Comparison of ENCODE assay signal across 9 cellular contexts in the genomic region with DNA sequence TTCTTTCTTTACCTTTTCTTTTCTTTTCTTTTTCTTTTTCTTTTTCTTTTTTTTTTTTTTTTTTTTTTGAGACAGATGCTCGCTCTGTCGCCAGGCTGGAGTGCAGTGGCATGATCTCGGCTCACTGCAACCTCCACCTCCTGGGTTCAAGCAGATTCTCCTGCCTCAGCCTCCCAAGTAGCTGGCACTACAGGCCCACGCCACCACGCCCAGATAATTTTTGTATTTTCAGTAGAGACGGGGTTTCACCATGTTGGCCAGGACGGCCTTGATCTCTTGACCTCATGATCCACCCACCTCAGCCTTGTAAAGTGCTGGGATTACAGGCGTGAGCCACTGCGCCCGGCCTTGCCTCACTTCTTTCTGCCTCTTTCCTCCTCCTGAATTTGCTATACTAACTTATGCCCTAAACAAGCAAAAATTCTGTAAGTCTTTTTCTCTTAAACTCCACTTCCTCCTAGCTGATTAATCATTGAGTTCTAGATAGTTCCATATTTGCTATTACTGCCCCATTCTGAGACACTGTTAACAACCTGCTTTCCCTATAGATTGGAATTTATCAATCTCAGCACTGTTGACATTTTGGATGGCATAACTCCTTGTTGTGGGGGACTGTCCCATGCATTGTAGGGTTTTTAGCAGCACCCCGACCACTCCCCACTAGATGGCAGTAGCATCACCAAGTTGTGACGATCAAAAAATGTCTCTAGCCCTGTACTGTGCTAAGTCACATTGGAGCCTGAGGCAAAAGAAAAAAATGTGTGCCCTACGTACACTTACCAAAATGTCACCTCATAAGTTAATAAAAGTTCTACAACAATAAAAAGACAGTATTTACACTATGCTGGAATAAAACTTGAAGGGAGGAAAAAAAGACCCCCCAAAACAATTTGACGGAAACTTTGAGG. TPM values are rescaled to one million over a fixed set of nuclear protein-coding genes. Genes with fewer than 3 reads are reported as not detected.
DNase-seq lines count a peak whose midpoint lies in the region; ATAC-seq, FAIRE-seq and TF ChIP-seq lines count a peak whose summit lies in the region.
"Had no signal": no experiment of that assay in that cellular context is flagged by ENCODE, and none has a peak within 500 bp of the region (broad histone marks: within the 10 kb centered on the region; RNA-seq: fewer than 3 reads in every experiment).

No MANE protein-coding gene starts in this region.

- DNase-seq in Caco-2: peak; percentile 74 to 84
- peak; percentile 47 for DNase-seq in NCI-H1105 (lab: John Stamatoyannopoulos, UW)
- peak; percentile 24 to 66 (median 43) for DNase-seq in T-helper 1 cell
- DNase-seq in adipocyte (ENCODE audit: low read depth): peak; percentile 93
- peak; percentile 60 to 86 (median 78) for DNase-seq in right cardiac atrium
- DNase-seq in small intestine: peak; percentile 77

- H3K27me3 ChIP-seq in Caco-2 (replicated peaks; ENCODE audit: control insufficient read depth, insufficient read depth, low read length): no peaks in the 10 kb centered on the region; the same call in 1 of the 2 replicates
- no peaks in the 10 kb centered on the region for H3K27me3 ChIP-seq in adipocyte (replicated peaks; ENCODE audit: control insufficient read depth, insufficient read depth, low read length)
- H3K27me3 ChIP-seq in right cardiac atrium (ENCODE audit: control insufficient read depth, insufficient read depth): no peaks in the 10 kb centered on the region
- H3K27me3 ChIP-seq in small intestine (ENCODE audit: control insufficient read depth in 2 of 2, insufficient read depth in 2 of 2, low read length in 2 of 2): no peaks in the 10 kb centered on the region

- H3K9me3 ChIP-seq in Caco-2 (no peaks in the 10 kb centered on the region), adipocyte (ENCODE audit: control insufficient read depth, low read length) (no peaks in the 10 kb centered on the region), right cardiac atrium (ENCODE audit: control insufficient read depth, low read length) (no peaks in the 10 kb centered on the region), small intestine (ENCODE audit: control insufficient read depth, low read depth) (no peaks in the 10 kb centered on the region)

- H3K4me1 Mint-ChIP-seq in Caco-2 (ENCODE audit: low read depth, unreplicated experiment): peaks cover 18% of the 10 kb centered on the region

- intact Hi-C loops in Caco-2 (cut with micrococcal nuclease; ENCODE audit: unreplicated experiment): loop anchor here (2.0 kb wide), 1 partner anchor 265 kb away; no protein-coding TSS in a partner anchor
- intact Hi-C loops in right cardiac atrium (cut with DNase I): loop anchor here in 2 of 4 donors (10.0 kb wide), 1 partner anchor 163 kb away; the partner anchor contains the start of gene DYNC2LI1 (in 2 of the 2)

- no peak overlapping the region for H3K27ac Mint-ChIP-seq in Caco-2 (ENCODE audit: unreplicated experiment)
- H3K27ac Mint-ChIP-seq: T-helper 1 cell treated with Interleukin-12 subunit alpha and Interleukin-12 subunit beta and Interleukin-4 antibody, amounts not matched to agents 30 μg/mL and 1 μg/mL, for 36 hours had no signal

- peak; percentile 84 for ATAC-seq in GM21737 (IDR thresholded peaks at IDR 0.05; ENCODE audit: unreplicated experiment)
- peak; percentile 89 to 91 for ATAC-seq in right cardiac atrium
- no peak for ATAC-seq in HG02623 (IDR thresholded peaks at IDR 0.05; ENCODE audit: unreplicated experiment)

- H3K4me3 ChIP-seq in Caco-2 (ENCODE audit: low read depth, low read length) (no peak overlapping the region), adipocyte (ENCODE audit: low read length) (no peak overlapping the region), right cardiac atrium (ENCODE audit: low read length) (no peak overlapping the region), small intestine (ENCODE audit: low read depth in 1 of 2, low read length in 2 of 2) (no peak overlapping the region)

- no peak overlapping the region for H3K4me3 Mint-ChIP-seq in Caco-2 (ENCODE audit: unreplicated experiment)
- H3K4me3 Mint-ChIP-seq: T-helper 1 cell treated with Interleukin-12 subunit alpha and Interleukin-12 subunit beta and Interleukin-4 antibody, amounts not matched to agents 30 μg/mL and 1 μg/mL, for 36 hours had no signal

- H3K9ac ChIP-seq in adipocyte (ENCODE audit: low read length): no peak overlapping the region

- no peak for FAIRE-seq in small intestine (lab: Jason Lieb, UNC)

- CTCF ChIA-PET in Caco-2 (lab: Charles Lee): interaction anchor here (0.8 to 0.9 kb wide), 2 partner anchors 16 to 25 kb away, joined by 3 read pairs; partner anchors contain the start of genes PLEKHH2 and THADA

- H3K27me3 Mint-ChIP-seq in Caco-2 (ENCODE audit: insufficient read depth, unreplicated experiment): peaks cover 2% of the 10 kb centered on the region

- no peaks in the 10 kb centered on the region for H3K9me3 Mint-ChIP-seq in Caco-2 (ENCODE audit: unreplicated experiment)
- H3K9me3 Mint-ChIP-seq: T-helper 1 cell treated with Interleukin-12 subunit alpha and Interleukin-12 subunit beta and Interleukin-4 antibody, amounts not matched to agents 30 μg/mL and 1 μg/mL, for 36 hours had no signal

- no TSS peak for BruUV-seq in Caco-2 (replicated peaks; lab: Mats Ljungman, UMichigan)

- POLR2A ChIA-PET in Caco-2 (lab: Charles Lee): no interaction called here

- H3K27ac ChIP-seq in right cardiac atrium (ENCODE audit: low read length) (no peak overlapping the region), small intestine (ENCODE audit: low read depth in 1 of 2, low read length in 1 of 2) (no peak overlapping the region)

- H3K36me3 ChIP-seq in Caco-2 (ENCODE audit: control insufficient read depth, insufficient read depth, low read length) (no peaks in the 10 kb centered on the region), adipocyte (ENCODE audit: control insufficient read depth, insufficient read depth, low read length, severe bottlenecking) (no peaks in the 10 kb centered on the region), small intestine (ENCODE audit: control insufficient read depth in 2 of 2, insufficient read depth in 2 of 2, low read length in 2 of 2) (no peaks in the 10 kb centered on the region)

- no peaks in the 10 kb centered on the region for H3K36me3 Mint-ChIP-seq in Caco-2 (ENCODE audit: insufficient read depth, unreplicated experiment)

- 62% methylated on average over 14 of the region's 14 CpGs for WGBS in right cardiac atrium
- WGBS in small intestine, 3 donors: 39 to 58% (median 49%) methylated on average over 14 of the region's 14 CpGs

- no peaks in the 10 kb centered on the region for H3K4me1 ChIP-seq in Caco-2
- H3K4me1 ChIP-seq in adipocyte (ENCODE audit: control insufficient read depth, insufficient read depth, low read length): peaks cover 4% of the 10 kb centered on the region
- no peaks in the 10 kb centered on the region for H3K4me1 ChIP-seq in right cardiac atrium (ENCODE audit: control insufficient read depth, insufficient read depth, low read length)
- no peaks in the 10 kb centered on the region for H3K4me1 ChIP-seq in small intestine (ENCODE audit: control insufficient read depth in 2 of 2, insufficient read depth in 1 of 2, low read depth in 1 of 2, low read length in 1 of 2)

- TF ChIP-seq CTCF in Caco-2 (IDR thresholded peaks at IDR 0.05; ENCODE audit: insufficient read depth in 1 of 2, low read depth in 1 of 2, low read length in 1 of 2, severe bottlenecking in 1 of 2, unreplicated experiment in 1 of 2): peak; percentile 87 to 88

RNA-seq across cellular contexts. Expression of gene THADA, which starts 16.4 kb away (rescaled TPM):
- total RNA-seq in Caco-2 (2022) (33.8 and 35.3 TPM in 2 replicates), right cardiac atrium (10 to 100 TPM; 19.0 to 20.7 (median 20.2) TPM)
- polyA plus RNA-seq in right cardiac atrium (10.6 TPM), small intestine (10 to 100 TPM in 2 of 3 donors, 1 to 10 TPM in 1; 6.3 to 13.5 (median 12.6) TPM)

RNA-seq across cellular contexts. Expression of gene PLEKHH2, which starts 24.8 kb away (rescaled TPM):
- 0.28 and 1.5 TPM in 2 replicates for total RNA-seq in Caco-2 (2022)
- 1 to 10 TPM; 3.3 to 5.9 (median 4.0) TPM for total RNA-seq in right cardiac atrium
- 3.2 TPM for polyA plus RNA-seq in right cardiac atrium
- 1 to 10 TPM; 1.1 to 1.6 (median 1.4) TPM for polyA plus RNA-seq in small intestine

Comparison
In these comparisons a context has a peak if more than half of its experiments do, and no peak if none do; other contexts are left out.
1. DNase-seq: peak in every context shown above with its lines; median percentile 93 in adipocyte; 79 in Caco-2; 78 in right cardiac atrium; 77 in small intestine; 47 in NCI-H1105; 43 in T-helper 1 cell.